In genomic region chr5:10859393-10860195, GRCh38 we compare ENCODE assay signal across 20 cellular contexts.
"Had no signal": no experiment of that assay in that cellular context is flagged by ENCODE, and none has a peak within 500 bp of the region (broad histone marks: within the 10 kb centered on the region; RNA-seq: fewer than 3 reads in every experiment).

No MANE protein-coding gene starts in this region.

- DNase-seq: activated CD4-positive, alpha-beta T cell treated with anti-CD3 and anti-CD28 coated beads for 1 hour; activated CD4-positive, alpha-beta T cell treated with anti-CD3 and anti-CD28 coated beads, Interleukin-2, amount 50 U/mL, for 48 hours; activated gamma-delta T cell; activated naive CD8-positive, alpha-beta T cell treated with anti-CD3 and anti-CD28 coated beads, Interleukin-2, amount 10 ng/mL, durations not matched to agents 7 days and 5 days; activated T-cell treated with anti-CD3 and anti-CD28 coated beads, Interleukin-2, amount 50 U/mL, for 4 hours; anterior cingulate cortex; gastrocnemius medialis; kidney glomerular epithelial cell; lower lobe of right lung; midbrain; naive B cell; occipital lobe; stimulated activated CD4-positive, alpha-beta T cell treated with anti-CD3 and anti-CD28 coated beads, Interleukin-12 subunit alpha, Interleukin-12 subunit beta, amount 100 ng/mL, for 4 hours; stimulated activated naive CD4-positive, alpha-beta T cell; SW 1271 had no signal

- ATAC-seq: activated T-cell treated with anti-CD3 and anti-CD28 coated beads, Interleukin-2, amount 50 U/mL, for 4 hours; gastrocnemius medialis; lower lobe of right lung had no signal

- H3K27ac Mint-ChIP-seq: activated naive CD8-positive, alpha-beta T cell treated with anti-CD3 and anti-CD28 coated beads, Interleukin-2, amount 10 ng/mL, durations not matched to agents 7 days and 5 days; T-helper 2 cell treated with Interferon-gamma antibody and Interleukin-4, amounts not matched to agents 5 μg/mL and 100 μg/mL, for 36 hours; type B pancreatic cell had no signal

- H3K27ac ChIP-seq: breast epithelium, gastrocnemius medialis, lower lobe of right lung, suprapubic skin had no signal

- FAIRE-seq: endothelial cell of umbilical vein had no signal

- H3K36me3 ChIP-seq: breast epithelium, gastrocnemius medialis, lower lobe of right lung, suprapubic skin had no signal

- H3K4me3 Mint-ChIP-seq: activated naive CD8-positive, alpha-beta T cell treated with anti-CD3 and anti-CD28 coated beads, Interleukin-2, amount 10 ng/mL, durations not matched to agents 7 days and 5 days; activated T-cell treated with anti-CD3 and anti-CD28 coated beads, Interleukin-2, amount 50 U/mL, for 4 hours; naive B cell; T-helper 2 cell treated with Interferon-gamma antibody and Interleukin-4, amounts not matched to agents 5 μg/mL and 100 μg/mL, for 36 hours; type B pancreatic cell had no signal

- H3K27me3 ChIP-seq: breast epithelium had no signal

- H3K36me3 Mint-ChIP-seq: activated naive CD8-positive, alpha-beta T cell treated with anti-CD3 and anti-CD28 coated beads, Interleukin-2, amount 10 ng/mL, durations not matched to agents 7 days and 5 days; naive B cell; type B pancreatic cell had no signal

- H3K4me1 ChIP-seq: gastrocnemius medialis had no signal

- H3K4me3 ChIP-seq: breast epithelium, gastrocnemius medialis, lower lobe of right lung, suprapubic skin had no signal

- H3K9me3 ChIP-seq: breast epithelium, gastrocnemius medialis, lower lobe of right lung, suprapubic skin had no signal

- H3K9me3 Mint-ChIP-seq: activated naive CD8-positive, alpha-beta T cell treated with anti-CD3 and anti-CD28 coated beads, Interleukin-2, amount 10 ng/mL, durations not matched to agents 7 days and 5 days; activated T-cell treated with anti-CD3 and anti-CD28 coated beads, Interleukin-2, amount 50 U/mL, for 4 hours; naive B cell; T-helper 2 cell treated with Interferon-gamma antibody and Interleukin-4, amounts not matched to agents 5 μg/mL and 100 μg/mL, for 36 hours had no signal
